8 cellular contexts compared by ENCODE assay signal in genomic region chr1:224245188-224245587, GRCh38.
DNase-seq lines count a peak whose midpoint lies in the region; ATAC-seq and TF ChIP-seq lines count a peak whose summit lies in the region.
"Had no signal": no experiment of that assay in that cellular context is flagged by ENCODE, and none has a peak within 500 bp of the region (broad histone marks: within the 10 kb centered on the region; RNA-seq: fewer than 3 reads in every experiment).

No MANE protein-coding gene starts in this region.

- ATAC-seq in GM21619 (IDR thresholded peaks at IDR 0.05; ENCODE audit: unreplicated experiment) = no peak
- ATAC-seq: Panc1 had no signal

- no peak for TF ChIP-seq CTCF in GM20000 (IDR thresholded peaks at IDR 0.05; ENCODE audit: extremely low read depth, missing control alignments)

- peak; percentile 10 for DNase-seq in GM20000 (ENCODE audit: low spot score)
- DNase-seq in NCI-H2029 treated with DMSO at 0.1 percent for 48 hours (lab: John Stamatoyannopoulos, UW) = peak; percentile 86
- peak; percentile 74 for DNase-seq in amniotic epithelial cell (ENCODE audit: low read depth)
- peak; percentile 82 for DNase-seq in medulla oblongata (ENCODE audit: extremely low spot score)
- no peak for DNase-seq in NCI-H1417 treated with DMSO at 0.1 percent for 48 hours (lab: John Stamatoyannopoulos, UW)
- no peak for DNase-seq in stimulated activated naive CD4-positive, alpha-beta T cell treated with Interleukin-2 at 50 U/mL for 16 hours (lab: John Stamatoyannopoulos, UW)

Comparison
In these comparisons a context has a peak if more than half of its experiments do, and no peak if none do; other contexts are left out.
1. DNase-seq: peak in GM20000 (single experiment), NCI-H2029 treated with DMSO at 0.1 percent for 48 hours (single experiment), amniotic epithelial cell (single experiment) and medulla oblongata (single experiment); none in NCI-H1417 treated with DMSO at 0.1 percent for 48 hours (single experiment) and stimulated activated naive CD4-positive, alpha-beta T cell treated with Interleukin-2 at 50 U/mL for 16 hours (single experiment).